Comparison of ENCODE assay signal across 17 cellular contexts in the genomic region with DNA sequence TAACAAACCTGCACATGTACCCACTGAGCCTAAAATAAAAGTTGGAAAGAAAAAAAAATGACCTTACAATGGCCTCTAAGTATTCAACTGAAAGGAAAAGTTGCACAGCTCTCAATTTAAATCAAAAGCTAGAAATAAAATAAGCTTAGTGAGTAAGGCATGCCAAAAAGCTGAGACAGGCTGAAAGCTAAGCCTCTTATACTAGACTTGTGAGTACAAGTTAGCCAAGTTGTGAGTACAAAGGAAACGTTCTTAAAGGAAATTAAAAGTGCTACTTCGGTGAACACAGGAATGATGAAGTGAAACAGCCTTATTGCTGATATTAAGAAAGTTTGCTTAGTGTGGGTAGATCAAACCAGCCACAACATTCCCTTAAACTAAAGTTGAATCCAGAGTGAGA.
"Had no signal": no experiment of that assay in that cellular context is flagged by ENCODE, and none has a peak within 500 bp of the region (broad histone marks: within the 10 kb centered on the region; RNA-seq: fewer than 3 reads in every experiment).

No MANE protein-coding gene starts in this region.

- H3K4me1 ChIP-seq: lower lobe of right lung, prostate gland, suprapubic skin, upper lobe of right lung had no signal

- H3K27me3 ChIP-seq: hepatocyte, suprapubic skin, upper lobe of right lung had no signal

- H3K4me3 ChIP-seq: hepatocyte, lower lobe of right lung, prostate gland, suprapubic skin, upper lobe of right lung had no signal

- DNase-seq: activated CD4-positive, alpha-beta T cell treated with anti-CD3 and anti-CD28 coated beads, Interleukin-2, amount 50 U/mL, for 1 hour; activated CD4-positive, CD25-positive, alpha-beta regulatory T cell; activated gamma-delta T cell; activated naive CD8-positive, alpha-beta T cell treated with anti-CD3 and anti-CD28 coated beads for 36 hours; anterior cingulate cortex; left cardiac atrium; lower lobe of right lung; naive thymus-derived CD8-positive, alpha-beta T cell; nucleus accumbens; stimulated activated CD4-positive, alpha-beta T cell treated with anti-CD3 and anti-CD28 coated beads, Interleukin-2, amount 100 ng/mL, for 48 hours; stimulated activated naive CD4-positive, alpha-beta T cell treated with Interleukin-2 at 50 U/mL for 16 hours; T-helper 2 cell; upper lobe of right lung had no signal

- H3K27ac ChIP-seq: hepatocyte, lower lobe of right lung, prostate gland, suprapubic skin, upper lobe of right lung had no signal

- ATAC-seq: left cardiac atrium; lower lobe of right lung; naive thymus-derived CD8-positive, alpha-beta T cell; sciatic nerve; upper lobe of right lung had no signal
